In genomic region chr9:114405294-114406034, GRCh38 we compare ENCODE assay signal across 8 cellular contexts. TPM values are rescaled to one million over a fixed set of nuclear protein-coding genes. Genes with fewer than 3 reads are reported as not detected.
DNase-seq lines count a peak whose midpoint lies in the region; ATAC-seq and TF ChIP-seq lines count a peak whose summit lies in the region.

No MANE protein-coding gene starts in this region.

- peaks cover 7% of the 10 kb centered on the region for H3K4me1 Mint-ChIP-seq in CD4-positive, alpha-beta T cell (ENCODE audit: low read depth)

- POLR2A ChIA-PET in CD4-positive, alpha-beta T cell (lab: Charles Lee), result interaction anchor here (1.2 to 2.2 kb wide), 6 partner anchors 13 to 248 kb away, joined by 4 to 29 read pairs (median 10); partner anchors contain the start of genes AKNA and ATP6V1G1

- peak; percentile 100 for ATAC-seq in CD4-positive, alpha-beta T cell (ENCODE audit: poor library complexity)
- ATAC-seq in HG03342 (IDR thresholded peaks at IDR 0.05; ENCODE audit: unreplicated experiment), result peak; percentile 84

- no peaks in the 10 kb centered on the region for H3K36me3 Mint-ChIP-seq in CD4-positive, alpha-beta T cell (ENCODE audit: low read depth)

- peak overlapping the region; percentile 6 for H3K27ac Mint-ChIP-seq in CD4-positive, alpha-beta T cell

- H3K27ac ChIP-seq in CD4-positive, alpha-beta T cell (ENCODE audit: low read depth, low read length), result no peak overlapping the region

- H3K4me3 Mint-ChIP-seq in CD4-positive, alpha-beta T cell, result peak overlapping the region; percentile 30

- no peaks in the 10 kb centered on the region for H3K9me3 ChIP-seq in CD4-positive, alpha-beta T cell (ENCODE audit: control insufficient read depth, low read length)

- DNase-seq in CD4-positive, alpha-beta T cell, result peak; percentile 69 to 76 (median 74)
- DNase-seq in GM19240 (ENCODE audit: insufficient read length, low spot score) (peak; percentile 77), NCI-H526 treated with DMSO at 0.1 percent for 48 hours (lab: John Stamatoyannopoulos, UW) (peak; percentile 0), ecto neural progenitor cell (ENCODE audit: low spot score) (peak; percentile 84), medulla oblongata (ENCODE audit: extremely low spot score) (peak; percentile 95)
- DNase-seq in activated CD4-positive, alpha-beta T cell treated with anti-CD3 and anti-CD28 coated beads, Interleukin-2, amount 50 U/mL, for 48 hours, result peak; percentile 79 to 83
- peak; percentile 55 for DNase-seq in stimulated activated CD8-positive, alpha-beta memory T cell treated with anti-CD3 and anti-CD28 coated beads, Interleukin-4, amount 100 ng/mL, for 24 hours (ENCODE audit: low read depth)

- no peaks in the 10 kb centered on the region for H3K9me3 Mint-ChIP-seq in CD4-positive, alpha-beta T cell

- CTCF ChIA-PET in CD4-positive, alpha-beta T cell (lab: Charles Lee), result interaction anchor here (0.6 to 6.5 kb wide), 41 partner anchors 9 to 609 kb away, joined by 3 to 76 read pairs (median 4); partner anchors contain the start of genes AKNA, ATP6V1G1, TMEM268 and WHRN

- intact Hi-C loops in CD4-positive, alpha-beta T cell (cut with DNase I, micrococcal nuclease), result loop anchor here (1.0 to 10.0 kb wide), 8 partner anchors 82 to 1119 kb away; no protein-coding TSS in a partner anchor

- no peaks in the 10 kb centered on the region for H3K27me3 ChIP-seq in CD4-positive, alpha-beta T cell (ENCODE audit: control insufficient read depth, insufficient read depth, low read length)

- peak; percentile 90 for TF ChIP-seq CTCF in CD4-positive, alpha-beta T cell (IDR thresholded peaks at IDR 0.05)

- H3K27me3 Mint-ChIP-seq in CD4-positive, alpha-beta T cell, result no peaks in the 10 kb centered on the region

RNA-seq across cellular contexts. Expression of gene AKNA, which starts 17.7 kb away (rescaled TPM):
- 100 to 1,000 TPM; 247 to 258 TPM for total RNA-seq in CD4-positive, alpha-beta T cell

Comparison
In these comparisons a context has a peak if more than half of its experiments do, and no peak if none do; other contexts are left out.
1. DNase-seq: peak in every context shown above with its lines; median percentile 95 in medulla oblongata; 84 in ecto neural progenitor cell; 81 in activated CD4-positive, alpha-beta T cell treated with anti-CD3 and anti-CD28 coated beads, Interleukin-2, amount 50 U/mL, for 48 hours; 77 in GM19240; 74 in CD4-positive, alpha-beta T cell; 55 in stimulated activated CD8-positive, alpha-beta memory T cell treated with anti-CD3 and anti-CD28 coated beads, Interleukin-4, amount 100 ng/mL, for 24 hours; 0 in NCI-H526 treated with DMSO at 0.1 percent for 48 hours.